In the genomic region with DNA sequence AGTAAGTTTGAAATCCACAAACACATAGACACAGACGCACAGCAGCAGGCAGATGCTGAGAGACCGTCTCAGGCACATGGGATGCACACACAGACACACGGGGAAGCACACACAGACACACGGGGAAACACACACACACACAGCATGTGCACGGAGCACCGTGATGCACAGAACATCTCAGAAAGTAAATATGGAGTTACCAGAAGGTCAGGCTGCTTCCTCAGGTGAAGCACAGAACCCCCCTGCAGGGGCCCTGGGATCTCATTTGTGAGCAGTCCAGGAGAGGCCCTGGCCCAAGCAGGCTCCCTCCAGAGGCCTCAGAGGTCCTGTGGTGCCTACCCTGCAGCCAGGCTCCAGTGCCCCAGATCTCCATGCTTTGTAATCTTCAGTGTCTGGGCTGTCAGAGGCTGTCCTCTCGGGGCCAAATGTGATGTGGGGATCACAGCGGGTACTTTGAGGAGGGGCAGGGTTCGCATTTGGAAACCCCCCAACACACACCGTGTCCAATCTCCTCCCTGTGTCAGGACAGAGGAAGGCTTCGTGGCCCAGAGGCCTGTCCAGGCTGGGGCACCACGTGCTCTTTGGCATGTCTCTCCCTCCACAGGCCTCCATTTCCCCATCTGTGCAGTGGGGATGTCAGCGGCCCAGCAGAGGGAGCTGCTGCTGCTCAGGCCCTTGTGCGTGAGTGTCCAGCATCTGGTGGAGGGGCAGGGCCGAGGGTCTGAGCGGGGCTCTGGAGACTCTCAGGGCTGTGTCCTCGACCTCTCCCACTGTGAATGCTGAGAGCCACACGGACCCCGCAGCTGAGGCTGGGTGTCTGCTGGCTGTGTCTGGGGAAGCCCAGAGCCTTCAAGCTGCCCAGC, we compare ENCODE assay signal across 13 cellular contexts. TPM values are rescaled to one million over a fixed set of nuclear protein-coding genes. Genes with fewer than 3 reads are reported as not detected.
DNase-seq lines count a peak whose midpoint lies in the region; ATAC-seq, FAIRE-seq and TF ChIP-seq lines count a peak whose summit lies in the region.
"Had no signal": no experiment of that assay in that cellular context is flagged by ENCODE, and none has a peak within 500 bp of the region (broad histone marks: within the 10 kb centered on the region; RNA-seq: fewer than 3 reads in every experiment).

No MANE protein-coding gene starts in this region.

- no peak overlapping the region for H3K27ac ChIP-seq in 22Rv1
- H3K27ac ChIP-seq in PC-3 (ENCODE audit: low read length): no peak overlapping the region
- H3K27ac ChIP-seq in suprapubic skin: no peak overlapping the region
- H3K27ac ChIP-seq: adrenal gland had no signal

- peak; percentile 5 for DNase-seq in GM12891 (ENCODE audit: insufficient read length, low spot score)
- DNase-seq in PC-3: no peak
- DNase-seq in iPS-NIHi11 (ENCODE audit: low spot score): peak; percentile 7
- no peak for DNase-seq in DMS53 (lab: John Stamatoyannopoulos, UW)
- no peak for DNase-seq in activated T-cell treated with anti-CD3 and anti-CD28 coated beads, Interleukin-2, amount 50 U/mL, for 72 hours
- no peak for DNase-seq in suprapubic skin (ENCODE audit: low spot score in 2 of 2)
- DNase-seq in stimulated activated naive CD4-positive, alpha-beta T cell (lab: John Stamatoyannopoulos, UW): no peak
- DNase-seq: NCI-H2171, nephron progenitor cell had no signal

- no peak overlapping the region for H3K4me3 Mint-ChIP-seq in activated T-cell treated with anti-CD3 and anti-CD28 coated beads, Interleukin-2, amount 50 U/mL, for 72 hours

- H3K79me2 ChIP-seq in PC-3 (ENCODE audit: low read length): no peaks in the 10 kb centered on the region

- H3K4me1 Mint-ChIP-seq in activated T-cell treated with anti-CD3 and anti-CD28 coated beads, Interleukin-2, amount 50 U/mL, for 72 hours (ENCODE audit: low read depth): no peaks in the 10 kb centered on the region

- POLR2A ChIA-PET in PC-3 (lab: Charles Lee; ENCODE audit: unreplicated experiment): no interaction called here

- H3K4me3 ChIP-seq in PC-3 (ENCODE audit: low read length) (no peak overlapping the region), suprapubic skin (no peak overlapping the region)
- H3K4me3 ChIP-seq: adrenal gland had no signal

- H3K4me1 ChIP-seq in PC-3 (ENCODE audit: insufficient read depth, low read length) (peaks cover 10% of the 10 kb centered on the region), suprapubic skin (peaks cover 45% of the 10 kb centered on the region)

- no peaks in the 10 kb centered on the region for H4K20me1 ChIP-seq in PC-3 (ENCODE audit: low read length)

- no peak overlapping the region for H3K9ac ChIP-seq in PC-3 (ENCODE audit: low read length)

- no peaks in the 10 kb centered on the region for H3K9me3 Mint-ChIP-seq in activated T-cell treated with anti-CD3 and anti-CD28 coated beads, Interleukin-2, amount 50 U/mL, for 72 hours
- H3K9me3 Mint-ChIP-seq: nephron progenitor cell had no signal

- no peak overlapping the region for H3K27ac Mint-ChIP-seq in activated T-cell treated with anti-CD3 and anti-CD28 coated beads, Interleukin-2, amount 50 U/mL, for 72 hours

- intact Hi-C loops in PC-3 (cut with micrococcal nuclease): no loop called here

- no peak overlapping the region for H2AFZ ChIP-seq in PC-3 (ENCODE audit: low read length)

- TF ChIP-seq POLR2A in GM12891 (IDR thresholded peaks at IDR 0.05; ENCODE audit: low read depth, low read length) (no peak), suprapubic skin (IDR thresholded peaks at IDR 0.05) (no peak)

- TF ChIP-seq CTCF in 22Rv1 (IDR thresholded peaks at IDR 0.05) (peak; percentile 57), PC-3 (conservative IDR thresholded peaks at IDR 0.05; ENCODE audit: low read depth, low read length) (peak; percentile 62), suprapubic skin (IDR thresholded peaks at IDR 0.05) (no peak)

- H3K9me3 ChIP-seq in PC-3 (ENCODE audit: low read length) (no peaks in the 10 kb centered on the region), suprapubic skin (no peaks in the 10 kb centered on the region)
- H3K9me3 ChIP-seq: adrenal gland had no signal

- H3F3A ChIP-seq in PC-3 (ENCODE audit: low read length, unreplicated experiment): no peaks in the 10 kb centered on the region

- H3K27me3 ChIP-seq in PC-3 (ENCODE audit: low read length) (no peaks in the 10 kb centered on the region), suprapubic skin (no peaks in the 10 kb centered on the region)
- H3K27me3 ChIP-seq: adrenal gland had no signal

- no peak for ATAC-seq in PC-3
- no peak for ATAC-seq in activated T-cell treated with anti-CD3 and anti-CD28 coated beads, Interleukin-2, amount 50 U/mL, for 72 hours (replicated peaks in 1 of 2)

- H3K36me3 Mint-ChIP-seq in activated T-cell treated with anti-CD3 and anti-CD28 coated beads, Interleukin-2, amount 50 U/mL, for 72 hours (ENCODE audit: insufficient read depth in 2 of 2): no peaks in the 10 kb centered on the region

- WGBS in suprapubic skin: 88% methylated on average over 6 of the region's 19 CpGs

- no TSS peak for BruUV-seq in PC-3 (replicated peaks; lab: Mats Ljungman, UMichigan)

- H3K36me3 ChIP-seq in PC-3 (ENCODE audit: low read depth, low read length) (no peaks in the 10 kb centered on the region), suprapubic skin (no peaks in the 10 kb centered on the region)
- H3K36me3 ChIP-seq: adrenal gland had no signal

- FAIRE-seq in GM12891 (lab: Jason Lieb, UNC): no peak

- CTCF ChIA-PET in PC-3 (lab: Charles Lee): no interaction called here

- no peak overlapping the region for H3K4me2 ChIP-seq in PC-3 (ENCODE audit: low read length)

- H3K9me2 ChIP-seq in PC-3 (replicated peaks; ENCODE audit: low read length): no peaks in the 10 kb centered on the region

- H3K27me3 Mint-ChIP-seq in activated T-cell treated with anti-CD3 and anti-CD28 coated beads, Interleukin-2, amount 50 U/mL, for 72 hours (ENCODE audit: low read depth): no peaks in the 10 kb centered on the region

- no peak for TF ChIP-seq EP300 in suprapubic skin (IDR thresholded peaks at IDR 0.05)

TF ChIP-seq in GM12891, 5 proteins besides CTCF, POLR2A, EP300 and RAD21:
- TF ChIP-seq POLR2AphosphoS5 (IDR thresholded peaks at IDR 0.05; ENCODE audit: low read depth, low read length): no peak
- no peak for TF ChIP-seq SPI1 (IDR thresholded peaks at IDR 0.05; ENCODE audit: low read depth, low read length)
- TF ChIP-seq TAF1 (IDR thresholded peaks at IDR 0.05; ENCODE audit: low read depth, low read length): no peak
- no peak for TF ChIP-seq POU2F2 (IDR thresholded peaks at IDR 0.05; ENCODE audit: low read depth, low read length)
- TF ChIP-seq PAX5 (IDR thresholded peaks at IDR 0.05; ENCODE audit: insufficient read depth, low read length, severe bottlenecking): no peak

RNA-seq across cellular contexts. Expression of a gene that starts 23.0 kb away (rescaled TPM):
- polyA plus RNA-seq in GM12891 (2012; ENCODE audit: low read depth, missing spikeins): not detected
- total RNA-seq in PC-3 (2014; rRNA removed): not detected in 2 replicates
- not detected for total RNA-seq in activated T-cell treated with anti-CD3 and anti-CD28 coated beads, Interleukin-2, amount 50 U/mL, for 72 hours
- total RNA-seq in suprapubic skin: not detected
- total RNA-seq: adrenal gland, glomerular endothelial cell, urinary bladder had no signal
- polyA plus RNA-seq: adrenal gland, urinary bladder had no signal

RNA-seq across cellular contexts. Expression of a gene that starts 57.2 kb away (rescaled TPM):
- polyA plus RNA-seq in GM12891 (2012; ENCODE audit: low read depth, missing spikeins): 21.8 TPM
- total RNA-seq in PC-3 (2014; rRNA removed) (123 and 145 TPM in 2 replicates), suprapubic skin (10 to 100 TPM; 35.8 to 51.0 (median 42.9) TPM)
- 10 to 100 TPM; 34.0 to 35.3 TPM for total RNA-seq in activated T-cell treated with anti-CD3 and anti-CD28 coated beads, Interleukin-2, amount 50 U/mL, for 72 hours

RNA-seq across cellular contexts. Expression of a gene that starts 57.3 kb away (rescaled TPM):
- polyA plus RNA-seq in GM12891 (2012; ENCODE audit: low read depth, missing spikeins): 10.5 TPM
- total RNA-seq in PC-3 (2014; rRNA removed) (80.5 and 87.8 TPM in 2 replicates), suprapubic skin (10 to 100 TPM in 3 of 4 donors, 1 to 10 TPM in 1; 9.9 to 24.2 (median 16.5) TPM)
- total RNA-seq in activated T-cell treated with anti-CD3 and anti-CD28 coated beads, Interleukin-2, amount 50 U/mL, for 72 hours: 10 to 100 TPM in 1 of 2 donors, 1 to 10 TPM in 1; 8.7 to 11.1 TPM

Comparison
In these comparisons a context has a peak if more than half of its experiments do, and no peak if none do; other contexts are left out.
1. CTCF ChIP-seq: peak in 22Rv1 (single experiment) and PC-3 (single experiment); none in suprapubic skin (0 of 2).
2. DNase-seq: peak in GM12891 (single experiment) and iPS-NIHi11 (single experiment); none in PC-3 (single experiment), DMS53 (single experiment), activated T-cell treated with anti-CD3 and anti-CD28 coated beads, Interleukin-2, amount 50 U/mL, for 72 hours (0 of 2), suprapubic skin (0 of 2) and stimulated activated naive CD4-positive, alpha-beta T cell (0 of 6).